Comparison of ENCODE assay signal across 16 cellular contexts in the genomic region with DNA sequence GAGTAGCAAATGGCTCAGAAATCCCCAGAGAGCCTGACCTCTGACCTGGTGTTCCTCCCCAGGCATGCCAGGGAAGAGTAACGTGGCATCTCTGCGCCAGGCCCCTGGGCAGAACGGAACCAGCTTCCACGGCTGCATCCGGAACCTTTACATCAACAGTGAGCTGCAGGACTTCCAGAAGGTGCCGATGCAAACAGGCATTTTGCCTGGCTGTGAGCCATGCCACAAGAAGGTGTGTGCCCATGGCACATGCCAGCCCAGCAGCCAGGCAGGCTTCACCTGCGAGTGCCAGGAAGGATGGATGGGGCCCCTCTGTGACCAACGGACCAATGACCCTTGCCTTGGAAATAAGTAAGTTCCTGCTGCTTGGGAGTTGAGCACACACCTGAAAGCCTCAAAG.
"Had no signal": no experiment of that assay in that cellular context is flagged by ENCODE, and none has a peak within 500 bp of the region (broad histone marks: within the 10 kb centered on the region; RNA-seq: fewer than 3 reads in every experiment).

No MANE protein-coding gene starts in this region.

- H3K4me3 Mint-ChIP-seq: mesothelial cell of epicardium; natural killer cell treated with Interleukin-12 subunit alpha and Interleukin-12 subunit beta and Interleukin-15 and Interleukin-18, amount 100 ng/mL, for 72 hours had no signal

- H3K9me3 ChIP-seq: heart left ventricle, pancreas had no signal

- H3K27me3 Mint-ChIP-seq: progenitor cell of endocrine pancreas had no signal

- H3K36me3 ChIP-seq: pancreas had no signal

- H3K4me1 ChIP-seq: pancreas had no signal

- H3K36me3 Mint-ChIP-seq: natural killer cell treated with Interleukin-12 subunit alpha and Interleukin-12 subunit beta and Interleukin-15 and Interleukin-18, amount 100 ng/mL, for 72 hours had no signal

- H3K9me3 Mint-ChIP-seq: mesothelial cell of epicardium; natural killer cell treated with Interleukin-12 subunit alpha and Interleukin-12 subunit beta and Interleukin-15 and Interleukin-18, amount 100 ng/mL, for 72 hours had no signal

- H3K27me3 ChIP-seq: heart left ventricle, pancreas had no signal

- H3K27ac Mint-ChIP-seq: natural killer cell treated with Interleukin-12 subunit alpha and Interleukin-12 subunit beta and Interleukin-15 and Interleukin-18, amount 100 ng/mL, for 72 hours; progenitor cell of endocrine pancreas had no signal

- ATAC-seq: heart left ventricle, pancreas, right cardiac atrium had no signal

- H3K27ac ChIP-seq: pancreas had no signal

- FAIRE-seq: pancreas, urothelium cell line had no signal

- H3K4me3 ChIP-seq: heart left ventricle, pancreas, smooth muscle cell had no signal

- H3K4me2 ChIP-seq: smooth muscle cell had no signal

- DNase-seq: dermis blood vessel endothelial cell; effector CD4-positive, alpha-beta T cell; foreskin melanocyte; heart left ventricle; hippocampal formation; occipital lobe; right cardiac atrium; stimulated activated CD4-positive, alpha-beta T cell treated with anti-CD3 and anti-CD28 coated beads, Interleukin-2, amount 100 ng/mL, for 48 hours; stimulated activated naive CD4-positive, alpha-beta T cell treated with Interleukin-2 at 50 U/mL for 16 hours; trophoblast cell had no signal
